ENCODE assay signal across 1 cellular context in genomic region chr2:101679037-101679726, GRCh38.
A peak's percentile ranks its signal among the peaks of the same experiment; 100 is the strongest.
TF ChIP-seq lines count a peak whose summit lies in the region.

No MANE protein-coding gene starts in this region.

TF ChIP-seq in HepG2, 621 proteins besides CTCF, POLR2A, EP300 and RAD21 (continued from another document and continues in another):
- no peak for TF ChIP-seq ATF2 (CRISPR knock-in tag; IDR thresholded peaks at IDR 0.05)
- TF ChIP-seq SOX6 (IDR thresholded peaks at IDR 0.05), result no peak
- TF ChIP-seq SOX6 (CRISPR knock-in tag; IDR thresholded peaks at IDR 0.05), result peak; percentile 37; the same call in 1 of the 2 replicates
- TF ChIP-seq ZBTB10 (CRISPR knock-in tag; IDR thresholded peaks at IDR 0.05; ENCODE audit: borderline replicate concordance), result no peak
- TF ChIP-seq HOMEZ (CRISPR knock-in tag; IDR thresholded peaks at IDR 0.05; ENCODE audit: low read depth), result peak; percentile 47; the same call in 1 of the 2 replicates
- TF ChIP-seq EHMT2 (IDR thresholded peaks at IDR 0.05; ENCODE audit: borderline replicate concordance, low read depth, low read length), result peak; percentile 72
- TF ChIP-seq ZNF788 (CRISPR knock-in tag; IDR thresholded peaks at IDR 0.05; ENCODE audit: borderline replicate concordance), result no peak
- no peak for TF ChIP-seq SMAD1 (CRISPR knock-in tag; IDR thresholded peaks at IDR 0.05; ENCODE audit: borderline replicate concordance, low read depth)
- TF ChIP-seq CEBPG (CRISPR knock-in tag; IDR thresholded peaks at IDR 0.05), result 0 out of 2 replicates have a peak, but pooled peaks have one; percentile 3
- TF ChIP-seq AKNA (CRISPR knock-in tag; IDR thresholded peaks at IDR 0.05; ENCODE audit: borderline replicate concordance), result no peak
- no peak for TF ChIP-seq KLF12 (CRISPR knock-in tag; IDR thresholded peaks at IDR 0.05; ENCODE audit: borderline replicate concordance)
- no peak for TF ChIP-seq REL (CRISPR knock-in tag; conservative IDR thresholded peaks at IDR 0.05)
- no peak for TF ChIP-seq HOXA5 (CRISPR knock-in tag; IDR thresholded peaks at IDR 0.05)
- TF ChIP-seq ZNF639 (CRISPR knock-in tag; conservative IDR thresholded peaks at IDR 0.05), result no peak
- no peak for TF ChIP-seq MAFK (conservative IDR thresholded peaks at IDR 0.05 in 1 of 2, IDR thresholded peaks at IDR 0.05 in 1 of 2; ENCODE audit: low read length in 2 of 2)
- no peak for TF ChIP-seq DZIP1 (CRISPR knock-in tag; IDR thresholded peaks at IDR 0.05)
- TF ChIP-seq PAX8 (CRISPR knock-in tag; IDR thresholded peaks at IDR 0.05; ENCODE audit: borderline replicate concordance), result no peak
- TF ChIP-seq MAFF (IDR thresholded peaks at IDR 0.05; ENCODE audit: low read depth, low read length), result no peak
- no peak; the same call in 1 of the 2 replicates for TF ChIP-seq ZNF280B (CRISPR knock-in tag; IDR thresholded peaks at IDR 0.05; ENCODE audit: borderline replicate concordance)
- no peak for TF ChIP-seq ZSCAN21 (CRISPR knock-in tag; IDR thresholded peaks at IDR 0.05; ENCODE audit: borderline replicate concordance)
- TF ChIP-seq BORCS8-MEF2B (CRISPR knock-in tag; IDR thresholded peaks at IDR 0.05), result no peak
- TF ChIP-seq ZNF142 (CRISPR knock-in tag; IDR thresholded peaks at IDR 0.05), result no peak
- no peak for TF ChIP-seq AKAP8 (CRISPR knock-in tag; IDR thresholded peaks at IDR 0.05)
- no peak for TF ChIP-seq ATM (IDR thresholded peaks at IDR 0.05; ENCODE audit: borderline replicate concordance)
- no peak for TF ChIP-seq PRDM4 (CRISPR knock-in tag; IDR thresholded peaks at IDR 0.05; ENCODE audit: borderline replicate concordance)
- TF ChIP-seq SMARCC2 (IDR thresholded peaks at IDR 0.05), result no peak
- no peak for TF ChIP-seq KLF16 (CRISPR knock-in tag; IDR thresholded peaks at IDR 0.05)
